In genomic region chr5:136295914-136296313, GRCh38 we compare ENCODE assay signal across 24 cellular contexts.
"Had no signal": no experiment of that assay in that cellular context is flagged by ENCODE, and none has a peak within 500 bp of the region (broad histone marks: within the 10 kb centered on the region; RNA-seq: fewer than 3 reads in every experiment).

No MANE protein-coding gene starts in this region.

- H3K9me3 ChIP-seq: left lung, ovary, psoas muscle, tibial nerve, uterus had no signal

- H3K27ac ChIP-seq: epithelial cell of prostate, foreskin keratinocyte, left lung, neural progenitor cell, ovary, psoas muscle, skin epidermis, tibial nerve, uterus had no signal

- H2AFZ ChIP-seq: neural progenitor cell had no signal

- H3K4me1 ChIP-seq: foreskin keratinocyte, left lung, neural progenitor cell, psoas muscle, tibial nerve, uterus had no signal

- H3K27me3 ChIP-seq: foreskin keratinocyte, left lung, neural progenitor cell, ovary, tibial nerve, uterus had no signal

- H3K9me3 Mint-ChIP-seq: activated B cell treated with CpG ODN at 0.5 μM for 24 hours; activated CD4-positive, alpha-beta memory T cell treated with anti-CD3 and anti-CD28 coated beads, Interleukin-2, amount 10 ng/mL, durations not matched to agents 7 days and 5 days; activated naive CD4-positive, alpha-beta T cell treated with anti-CD3 and anti-CD28 coated beads, Interleukin-2, amount 10 ng/mL, durations not matched to agents 7 days and 5 days; activated naive CD8-positive, alpha-beta T cell treated with anti-CD3 and anti-CD28 coated beads, Interleukin-2, amount 50 U/mL, for 24 hours; neural progenitor cell; stimulated activated naive CD8-positive, alpha-beta T cell treated with anti-CD3 and anti-CD28 coated beads, Interleukin-15, Interleukin-2, amounts not matched to agents 100 ng/mL and 50 ng/mL, for 24 hours; T-cell had no signal

- ATAC-seq: activated CD8-positive, alpha-beta memory T cell treated with anti-CD3 and anti-CD28 coated beads, Interleukin-2, amount 10 ng/mL, durations not matched to agents 7 days and 5 days; activated naive CD8-positive, alpha-beta T cell treated with anti-CD3 and anti-CD28 coated beads, Interleukin-2, amount 50 U/mL, for 24 hours; foreskin keratinocyte; left lung; naive thymus-derived CD4-positive, alpha-beta T cell; psoas muscle; right cardiac atrium; T-cell had no signal

- H3K9ac ChIP-seq: neural progenitor cell had no signal

- H3K27me3 Mint-ChIP-seq: activated B cell treated with CpG ODN at 0.5 μM for 24 hours; activated CD8-positive, alpha-beta memory T cell treated with anti-CD3 and anti-CD28 coated beads, Interleukin-2, amount 10 ng/mL, durations not matched to agents 7 days and 5 days; activated naive CD4-positive, alpha-beta T cell treated with anti-CD3 and anti-CD28 coated beads, Interleukin-2, amount 10 ng/mL, durations not matched to agents 7 days and 5 days; activated naive CD8-positive, alpha-beta T cell treated with anti-CD3 and anti-CD28 coated beads, Interleukin-2, amount 50 U/mL, for 24 hours; stimulated activated naive CD8-positive, alpha-beta T cell treated with anti-CD3 and anti-CD28 coated beads, Interleukin-15, Interleukin-2, amounts not matched to agents 100 ng/mL and 50 ng/mL, for 24 hours had no signal

- H3K36me3 ChIP-seq: left lung, neural progenitor cell, ovary, tibial nerve, uterus had no signal

- H3K36me3 Mint-ChIP-seq: activated CD8-positive, alpha-beta memory T cell treated with anti-CD3 and anti-CD28 coated beads, Interleukin-2, amount 10 ng/mL, durations not matched to agents 7 days and 5 days; activated naive CD4-positive, alpha-beta T cell treated with anti-CD3 and anti-CD28 coated beads, Interleukin-2, amount 10 ng/mL, durations not matched to agents 7 days and 5 days; neural progenitor cell; T-cell had no signal

- H3K4me3 ChIP-seq: left lung, neural progenitor cell, ovary, psoas muscle, skin epidermis, tibial nerve, uterus had no signal

- H3K4me3 Mint-ChIP-seq: activated B cell treated with CpG ODN at 0.5 μM for 24 hours; activated CD4-positive, alpha-beta memory T cell treated with anti-CD3 and anti-CD28 coated beads, Interleukin-2, amount 10 ng/mL, durations not matched to agents 7 days and 5 days; activated CD8-positive, alpha-beta memory T cell treated with anti-CD3 and anti-CD28 coated beads, Interleukin-2, amount 10 ng/mL, durations not matched to agents 7 days and 5 days; activated naive CD4-positive, alpha-beta T cell treated with anti-CD3 and anti-CD28 coated beads, Interleukin-2, amount 10 ng/mL, durations not matched to agents 7 days and 5 days; activated naive CD8-positive, alpha-beta T cell treated with anti-CD3 and anti-CD28 coated beads, Interleukin-2, amount 50 U/mL, for 24 hours; endodermal cell; naive thymus-derived CD4-positive, alpha-beta T cell; neural progenitor cell; stimulated activated naive CD8-positive, alpha-beta T cell treated with anti-CD3 and anti-CD28 coated beads, Interleukin-15, Interleukin-2, amounts not matched to agents 100 ng/mL and 50 ng/mL, for 24 hours; T-cell had no signal

- H3K4me2 ChIP-seq: neural progenitor cell had no signal

- DNase-seq: activated B cell treated with CpG ODN at 0.5 μM for 24 hours; activated CD4-positive, alpha-beta memory T cell treated with anti-CD3 and anti-CD28 coated beads, Interleukin-2, amount 10 ng/mL, durations not matched to agents 7 days and 5 days; activated CD4-positive, alpha-beta T cell treated with anti-CD3 and anti-CD28 coated beads for 48 hours; activated CD8-positive, alpha-beta memory T cell treated with anti-CD3 and anti-CD28 coated beads, Interleukin-2, amount 10 ng/mL, durations not matched to agents 7 days and 5 days; activated naive CD4-positive, alpha-beta T cell treated with anti-CD3 and anti-CD28 coated beads, Interleukin-2, amount 10 ng/mL, durations not matched to agents 7 days and 5 days; activated naive CD8-positive, alpha-beta T cell treated with anti-CD3 and anti-CD28 coated beads, Interleukin-2, amount 50 U/mL, for 24 hours; endodermal cell; foreskin keratinocyte; hypothalamus; kidney; left lung; naive thymus-derived CD4-positive, alpha-beta T cell; ovary; psoas muscle; right cardiac atrium; stimulated activated CD4-positive, alpha-beta T cell treated with anti-CD3 and anti-CD28 coated beads, Interleukin-15, amount 100 ng/mL, for 24 hours; stimulated activated CD4-positive, alpha-beta T cell treated with anti-CD3 and anti-CD28 coated beads, Interleukin-2, amount 100 ng/mL, for 48 hours; T-cell; uterus had no signal

- H3K4me1 Mint-ChIP-seq: activated B cell treated with CpG ODN at 0.5 μM for 24 hours; activated CD4-positive, alpha-beta memory T cell treated with anti-CD3 and anti-CD28 coated beads, Interleukin-2, amount 10 ng/mL, durations not matched to agents 7 days and 5 days; activated CD8-positive, alpha-beta memory T cell treated with anti-CD3 and anti-CD28 coated beads, Interleukin-2, amount 10 ng/mL, durations not matched to agents 7 days and 5 days; activated naive CD4-positive, alpha-beta T cell treated with anti-CD3 and anti-CD28 coated beads, Interleukin-2, amount 10 ng/mL, durations not matched to agents 7 days and 5 days; activated naive CD8-positive, alpha-beta T cell treated with anti-CD3 and anti-CD28 coated beads, Interleukin-2, amount 50 U/mL, for 24 hours; naive thymus-derived CD4-positive, alpha-beta T cell; neural progenitor cell; T-cell had no signal

- H3K27ac Mint-ChIP-seq: activated B cell treated with CpG ODN at 0.5 μM for 24 hours; activated CD4-positive, alpha-beta memory T cell treated with anti-CD3 and anti-CD28 coated beads, Interleukin-2, amount 10 ng/mL, durations not matched to agents 7 days and 5 days; activated CD8-positive, alpha-beta memory T cell treated with anti-CD3 and anti-CD28 coated beads, Interleukin-2, amount 10 ng/mL, durations not matched to agents 7 days and 5 days; activated naive CD4-positive, alpha-beta T cell treated with anti-CD3 and anti-CD28 coated beads, Interleukin-2, amount 10 ng/mL, durations not matched to agents 7 days and 5 days; activated naive CD8-positive, alpha-beta T cell treated with anti-CD3 and anti-CD28 coated beads, Interleukin-2, amount 50 U/mL, for 24 hours; endodermal cell; naive thymus-derived CD4-positive, alpha-beta T cell; neural progenitor cell; stimulated activated naive CD8-positive, alpha-beta T cell treated with anti-CD3 and anti-CD28 coated beads, Interleukin-15, Interleukin-2, amounts not matched to agents 100 ng/mL and 50 ng/mL, for 24 hours; T-cell had no signal
